Comparison of ENCODE assay signal across 1 cellular context in the genomic region with DNA sequence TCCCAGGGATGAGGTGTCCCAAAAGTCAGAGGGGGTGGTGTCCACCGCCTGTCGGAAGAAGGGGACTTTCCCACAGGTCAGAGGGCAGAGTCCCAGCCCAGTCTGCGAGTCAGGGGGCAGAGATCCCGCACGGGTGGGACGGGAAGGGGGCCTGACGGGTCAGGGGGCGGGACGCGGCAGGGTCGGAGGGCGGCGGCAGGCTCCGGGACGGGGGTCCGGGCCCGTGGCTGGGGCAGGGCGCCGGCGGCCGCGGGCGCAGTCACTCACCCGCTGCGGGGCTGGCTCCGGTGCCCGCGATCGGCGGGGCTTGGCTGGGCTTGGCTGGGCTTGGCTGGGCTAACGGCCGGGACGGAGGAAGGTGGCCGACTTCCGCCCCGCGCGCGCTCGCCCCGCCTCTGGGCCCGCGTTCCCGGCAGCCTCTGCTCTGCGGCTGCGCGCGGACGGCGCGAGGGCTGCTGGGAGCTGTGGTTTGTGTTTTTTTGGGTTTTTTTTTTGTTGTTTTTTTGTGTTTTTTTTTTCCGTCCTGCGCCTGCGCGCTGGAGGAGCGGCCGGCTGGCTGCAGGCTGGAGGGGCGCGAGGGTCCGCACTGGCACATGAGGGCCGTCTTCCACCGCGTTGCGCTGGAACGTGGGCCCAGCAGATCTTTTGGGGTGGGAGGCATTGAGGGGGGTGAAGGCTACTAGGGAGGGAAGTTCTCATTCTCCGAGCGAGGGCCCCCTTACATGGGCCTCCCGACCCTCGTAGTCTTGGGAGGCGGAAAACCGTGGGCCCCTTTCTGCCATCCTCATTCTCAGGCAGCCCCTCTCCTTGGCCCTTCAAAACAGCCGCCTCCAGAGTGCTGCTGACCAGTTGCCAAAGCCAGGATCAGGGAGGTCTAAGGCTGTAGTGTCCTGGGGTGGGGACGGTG.
TF ChIP-seq lines count a peak whose summit lies in the region.

Gene CANT1 (minus strand): TSS at position 368 of the 907 bp plus-strand sequence. CDS start 12,142 bp downstream, outside the sequence.

TF ChIP-seq in HepG2, 621 proteins besides CTCF, POLR2A, EP300 and RAD21 (continued from another document and continues in another):
- no peak for TF ChIP-seq RNF219 (CRISPR knock-in tag; IDR thresholded peaks at IDR 0.05)
- TF ChIP-seq, protein P1, sequence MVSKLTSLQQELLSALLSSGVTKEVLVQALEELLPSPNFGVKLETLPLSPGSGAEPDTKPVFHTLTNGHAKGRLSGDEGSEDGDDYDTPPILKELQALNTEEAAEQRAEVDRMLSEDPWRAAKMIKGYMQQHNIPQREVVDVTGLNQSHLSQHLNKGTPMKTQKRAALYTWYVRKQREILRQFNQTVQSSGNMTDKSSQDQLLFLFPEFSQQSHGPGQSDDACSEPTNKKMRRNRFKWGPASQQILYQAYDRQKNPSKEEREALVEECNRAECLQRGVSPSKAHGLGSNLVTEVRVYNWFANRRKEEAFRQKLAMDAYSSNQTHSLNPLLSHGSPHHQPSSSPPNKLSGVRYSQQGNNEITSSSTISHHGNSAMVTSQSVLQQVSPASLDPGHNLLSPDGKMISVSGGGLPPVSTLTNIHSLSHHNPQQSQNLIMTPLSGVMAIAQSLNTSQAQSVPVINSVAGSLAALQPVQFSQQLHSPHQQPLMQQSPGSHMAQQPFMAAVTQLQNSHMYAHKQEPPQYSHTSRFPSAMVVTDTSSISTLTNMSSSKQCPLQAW (CRISPR knock-in tag; IDR thresholded peaks at IDR 0.05), result peak; percentile 77
- TF ChIP-seq, protein P2, sequence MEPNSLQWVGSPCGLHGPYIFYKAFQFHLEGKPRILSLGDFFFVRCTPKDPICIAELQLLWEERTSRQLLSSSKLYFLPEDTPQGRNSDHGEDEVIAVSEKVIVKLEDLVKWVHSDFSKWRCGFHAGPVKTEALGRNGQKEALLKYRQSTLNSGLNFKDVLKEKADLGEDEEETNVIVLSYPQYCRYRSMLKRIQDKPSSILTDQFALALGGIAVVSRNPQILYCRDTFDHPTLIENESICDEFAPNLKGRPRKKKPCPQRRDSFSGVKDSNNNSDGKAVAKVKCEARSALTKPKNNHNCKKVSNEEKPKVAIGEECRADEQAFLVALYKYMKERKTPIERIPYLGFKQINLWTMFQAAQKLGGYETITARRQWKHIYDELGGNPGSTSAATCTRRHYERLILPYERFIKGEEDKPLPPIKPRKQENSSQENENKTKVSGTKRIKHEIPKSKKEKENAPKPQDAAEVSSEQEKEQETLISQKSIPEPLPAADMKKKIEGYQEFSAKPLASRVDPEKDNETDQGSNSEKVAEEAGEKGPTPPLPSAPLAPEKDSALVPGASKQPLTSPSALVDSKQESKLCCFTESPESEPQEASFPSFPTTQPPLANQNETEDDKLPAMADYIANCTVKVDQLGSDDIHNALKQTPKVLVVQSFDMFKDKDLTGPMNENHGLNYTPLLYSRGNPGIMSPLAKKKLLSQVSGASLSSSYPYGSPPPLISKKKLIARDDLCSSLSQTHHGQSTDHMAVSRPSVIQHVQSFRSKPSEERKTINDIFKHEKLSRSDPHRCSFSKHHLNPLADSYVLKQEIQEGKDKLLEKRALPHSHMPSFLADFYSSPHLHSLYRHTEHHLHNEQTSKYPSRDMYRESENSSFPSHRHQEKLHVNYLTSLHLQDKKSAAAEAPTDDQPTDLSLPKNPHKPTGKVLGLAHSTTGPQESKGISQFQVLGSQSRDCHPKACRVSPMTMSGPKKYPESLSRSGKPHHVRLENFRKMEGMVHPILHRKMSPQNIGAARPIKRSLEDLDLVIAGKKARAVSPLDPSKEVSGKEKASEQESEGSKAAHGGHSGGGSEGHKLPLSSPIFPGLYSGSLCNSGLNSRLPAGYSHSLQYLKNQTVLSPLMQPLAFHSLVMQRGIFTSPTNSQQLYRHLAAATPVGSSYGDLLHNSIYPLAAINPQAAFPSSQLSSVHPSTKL (CRISPR knock-in tag; IDR thresholded peaks at IDR 0.05), result peak; percentile 26; the same call in 1 of the 2 replicates
- peak; percentile 90 for TF ChIP-seq POLR2AphosphoS5 (IDR thresholded peaks at IDR 0.05; ENCODE audit: low read depth, low read length)
- TF ChIP-seq ARNTL (CRISPR knock-in tag; IDR thresholded peaks at IDR 0.05), result peak; percentile 23; the same call in 1 of the 2 replicates
- TF ChIP-seq RAD51 (IDR thresholded peaks at IDR 0.05; ENCODE audit: borderline replicate concordance), result no peak
- peak; percentile 54; the same call in 1 of the 2 replicates for TF ChIP-seq ZNF563 (CRISPR knock-in tag; IDR thresholded peaks at IDR 0.05)
- 0 out of 2 replicates have a peak, but pooled peaks have one; percentile 17 for TF ChIP-seq ZNF605 (CRISPR knock-in tag; IDR thresholded peaks at IDR 0.05)
- no peak for TF ChIP-seq DNMT3B (CRISPR knock-in tag; conservative IDR thresholded peaks at IDR 0.05)
- no peak for TF ChIP-seq ZNF660 (CRISPR knock-in tag; IDR thresholded peaks at IDR 0.05; ENCODE audit: borderline replicate concordance, low read depth)
- 0 out of 2 replicates have a peak, but pooled peaks have one; percentile 31 for TF ChIP-seq ZNF747 (CRISPR knock-in tag; IDR thresholded peaks at IDR 0.05; ENCODE audit: borderline replicate concordance)
- peak; percentile 92 for TF ChIP-seq NRL (CRISPR knock-in tag; IDR thresholded peaks at IDR 0.05; ENCODE audit: borderline replicate concordance)
- no peak; the same call in 1 of the 2 replicates for TF ChIP-seq TP53 (CRISPR knock-in tag; conservative IDR thresholded peaks at IDR 0.05)
- TF ChIP-seq NFKBIZ (CRISPR knock-in tag; IDR thresholded peaks at IDR 0.05), result no peak
- no peak for TF ChIP-seq ZC3H13 (CRISPR knock-in tag; IDR thresholded peaks at IDR 0.05)
- 0 out of 2 replicates have a peak, but pooled peaks have one; percentile 18 for TF ChIP-seq BRD4 (CRISPR knock-in tag; IDR thresholded peaks at IDR 0.05)
- TF ChIP-seq RXRB (CRISPR knock-in tag; IDR thresholded peaks at IDR 0.05; ENCODE audit: borderline replicate concordance), result peak; percentile 32; the same call in 1 of the 2 replicates
- TF ChIP-seq ZNF550 (CRISPR knock-in tag; IDR thresholded peaks at IDR 0.05; ENCODE audit: borderline replicate concordance), result no peak
- no peak; the same call in 1 of the 2 replicates for TF ChIP-seq ZNF839 (CRISPR knock-in tag; IDR thresholded peaks at IDR 0.05; ENCODE audit: borderline replicate concordance)
- TF ChIP-seq TBX3 (IDR thresholded peaks at IDR 0.05; ENCODE audit: borderline replicate concordance), result no peak
- TF ChIP-seq, protein P3, sequence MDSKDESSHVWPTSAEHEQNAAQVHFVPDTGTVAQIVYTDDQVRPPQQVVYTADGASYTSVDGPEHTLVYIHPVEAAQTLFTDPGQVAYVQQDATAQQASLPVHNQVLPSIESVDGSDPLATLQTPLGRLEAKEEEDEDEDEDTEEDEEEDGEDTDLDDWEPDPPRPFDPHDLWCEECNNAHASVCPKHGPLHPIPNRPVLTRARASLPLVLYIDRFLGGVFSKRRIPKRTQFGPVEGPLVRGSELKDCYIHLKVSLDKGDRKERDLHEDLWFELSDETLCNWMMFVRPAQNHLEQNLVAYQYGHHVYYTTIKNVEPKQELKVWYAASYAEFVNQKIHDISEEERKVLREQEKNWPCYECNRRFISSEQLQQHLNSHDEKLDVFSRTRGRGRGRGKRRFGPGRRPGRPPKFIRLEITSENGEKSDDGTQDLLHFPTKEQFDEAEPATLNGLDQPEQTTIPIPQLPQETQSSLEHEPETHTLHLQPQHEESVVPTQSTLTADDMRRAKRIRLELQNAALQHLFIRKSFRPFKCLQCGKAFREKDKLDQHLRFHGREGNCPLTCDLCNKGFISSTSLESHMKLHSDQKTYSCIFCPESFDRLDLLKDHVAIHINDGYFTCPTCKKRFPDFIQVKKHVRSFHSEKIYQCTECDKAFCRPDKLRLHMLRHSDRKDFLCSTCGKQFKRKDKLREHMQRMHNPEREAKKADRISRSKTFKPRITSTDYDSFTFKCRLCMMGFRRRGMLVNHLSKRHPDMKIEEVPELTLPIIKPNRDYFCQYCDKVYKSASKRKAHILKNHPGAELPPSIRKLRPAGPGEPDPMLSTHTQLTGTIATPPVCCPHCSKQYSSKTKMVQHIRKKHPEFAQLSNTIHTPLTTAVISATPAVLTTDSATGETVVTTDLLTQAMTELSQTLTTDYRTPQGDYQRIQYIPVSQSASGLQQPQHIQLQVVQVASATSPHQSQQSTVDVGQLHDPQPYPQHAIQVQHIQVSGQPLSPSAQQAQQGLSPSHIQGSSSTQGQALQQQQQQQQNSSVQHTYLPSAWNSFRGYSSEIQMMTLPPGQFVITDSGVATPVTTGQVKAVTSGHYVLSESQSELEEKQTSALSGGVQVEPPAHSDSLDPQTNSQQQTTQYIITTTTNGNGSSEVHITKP (CRISPR knock-in tag; IDR thresholded peaks at IDR 0.05; ENCODE audit: low read depth), result no peak
- no peak for TF ChIP-seq RBAK (CRISPR knock-in tag; IDR thresholded peaks at IDR 0.05)
- TF ChIP-seq RXRA (CRISPR knock-in tag; IDR thresholded peaks at IDR 0.05), result peak; percentile 63
- TF ChIP-seq SPEN (CRISPR knock-in tag; IDR thresholded peaks at IDR 0.05; ENCODE audit: low read depth), result peak; percentile 89
- TF ChIP-seq IKZF1 (IDR thresholded peaks at IDR 0.05), result no peak
- TF ChIP-seq ZMYM4 (CRISPR knock-in tag; IDR thresholded peaks at IDR 0.05), result peak; percentile 45
- peak; percentile 65; the same call in 1 of the 2 replicates for TF ChIP-seq ZSCAN22 (CRISPR knock-in tag; IDR thresholded peaks at IDR 0.05)
- TF ChIP-seq ZZZ3 (CRISPR knock-in tag; IDR thresholded peaks at IDR 0.05; ENCODE audit: borderline replicate concordance), result peak; percentile 44; the same call in 1 of the 2 replicates
- TF ChIP-seq KLF16 (CRISPR knock-in tag; IDR thresholded peaks at IDR 0.05), result peak in 1 of 2 experiments; percentile 83; a peak in 2 of 4 replicates
- 0 out of 2 replicates have a peak, but pooled peaks have one; percentile 30 for TF ChIP-seq ZNF569 (CRISPR knock-in tag; IDR thresholded peaks at IDR 0.05; ENCODE audit: borderline replicate concordance)
- no peak for TF ChIP-seq ARID2 (CRISPR knock-in tag; IDR thresholded peaks at IDR 0.05; ENCODE audit: borderline replicate concordance)
- no peak; the same call in 1 of the 2 replicates for TF ChIP-seq ZNF83 (CRISPR knock-in tag; IDR thresholded peaks at IDR 0.05; ENCODE audit: borderline replicate concordance)
- no peak for TF ChIP-seq MLXIP (CRISPR knock-in tag; IDR thresholded peaks at IDR 0.05; ENCODE audit: borderline replicate concordance)
- TF ChIP-seq, protein P4, sequence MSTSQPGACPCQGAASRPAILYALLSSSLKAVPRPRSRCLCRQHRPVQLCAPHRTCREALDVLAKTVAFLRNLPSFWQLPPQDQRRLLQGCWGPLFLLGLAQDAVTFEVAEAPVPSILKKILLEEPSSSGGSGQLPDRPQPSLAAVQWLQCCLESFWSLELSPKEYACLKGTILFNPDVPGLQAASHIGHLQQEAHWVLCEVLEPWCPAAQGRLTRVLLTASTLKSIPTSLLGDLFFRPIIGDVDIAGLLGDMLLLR (CRISPR knock-in tag; IDR thresholded peaks at IDR 0.05), result 0 out of 2 replicates have a peak, but pooled peaks have one; percentile 46
- peak; percentile 38 for TF ChIP-seq DRAP1 (CRISPR knock-in tag; IDR thresholded peaks at IDR 0.05)
- peak; percentile 68 to 82; a peak in 3 of 4 replicates for TF ChIP-seq HMGXB4 (CRISPR knock-in tag; IDR thresholded peaks at IDR 0.05; ENCODE audit: borderline replicate concordance in 1 of 2, low read depth in 1 of 2)
- peak; percentile 27; the same call in 1 of the 2 replicates for TF ChIP-seq ZNF451 (CRISPR knock-in tag; IDR thresholded peaks at IDR 0.05)
- TF ChIP-seq U2AF2 (IDR thresholded peaks at IDR 0.05; ENCODE audit: low read depth, low read length), result no peak
- TF ChIP-seq STAG1 (CRISPR knock-in tag; IDR thresholded peaks at IDR 0.05), result no peak
- TF ChIP-seq ZNF749 (CRISPR knock-in tag; IDR thresholded peaks at IDR 0.05; ENCODE audit: borderline replicate concordance), result no peak
